Comparison of ENCODE assay signal across 9 cellular contexts in genomic region chr7:151485006-151485732, GRCh38. TPM values are rescaled to one million over a fixed set of nuclear protein-coding genes. Genes with fewer than 3 reads are reported as not detected.
DNase-seq lines count a peak whose midpoint lies in the region; ATAC-seq and TF ChIP-seq lines count a peak whose summit lies in the region.
"Had no signal": no experiment of that assay in that cellular context is flagged by ENCODE, and none has a peak within 500 bp of the region (broad histone marks: within the 10 kb centered on the region; RNA-seq: fewer than 3 reads in every experiment).

No MANE protein-coding gene starts in this region.

- H3K4me2 ChIP-seq in OCI-LY7 (ENCODE audit: low read length) = no peak overlapping the region

- in situ Hi-C loops in brain microvascular endothelial cell (cut with HindIII; ENCODE audit: low pct_ligation_motif_present, low sequenced_read_pairs) = no loop called here

- peaks cover 32% of the 10 kb centered on the region; the same call in 1 of the 2 replicates for H3K79me2 ChIP-seq in OCI-LY7 (ENCODE audit: insufficient read depth, low read depth, low read length)

- H3K4me3 ChIP-seq in brain microvascular endothelial cell (ENCODE audit: low read depth, low read length) = no peak overlapping the region
- no peak overlapping the region for H3K4me3 ChIP-seq in OCI-LY7 (ENCODE audit: low read depth, low read length, poor library complexity, severe bottlenecking)

- H2AFZ ChIP-seq in OCI-LY7 (ENCODE audit: low read length) = no peak overlapping the region

- H3K27me3 ChIP-seq in brain microvascular endothelial cell (replicated peaks) = no peaks in the 10 kb centered on the region

- H3K27ac ChIP-seq in brain microvascular endothelial cell (peak overlapping the region; percentile 37), OCI-LY7 (ENCODE audit: low read depth, low read length, poor library complexity, severe bottlenecking) (no peak overlapping the region)

- peaks cover 18% of the 10 kb centered on the region for H4K20me1 ChIP-seq in OCI-LY7 (ENCODE audit: insufficient read depth, low read length)

- peaks cover 7% of the 10 kb centered on the region for H3K4me1 ChIP-seq in OCI-LY7 (ENCODE audit: insufficient read depth, low read length, poor library complexity, severe bottlenecking)

- TF ChIP-seq CTCF in brain microvascular endothelial cell (IDR thresholded peaks at IDR 0.05; ENCODE audit: low read depth, low read length, missing control alignments) (no peak), OCI-LY7 (conservative IDR thresholded peaks at IDR 0.05; ENCODE audit: low read length) (no peak)

- no peaks in the 10 kb centered on the region for H3K9me2 ChIP-seq in OCI-LY7 (ENCODE audit: insufficient read depth, low read length)

- H3K36me3 ChIP-seq in brain microvascular endothelial cell (replicated peaks) (peaks cover 39% of the 10 kb centered on the region), OCI-LY7 (ENCODE audit: insufficient read depth, low read length) (peaks cover 97% of the 10 kb centered on the region)

- POLR2A ChIA-PET in OCI-LY7 (lab: Charles Lee) = interaction anchor here (1.0 to 1.2 kb wide), 3 partner anchors 8 to 229 kb away, joined by 3 to 4 read pairs (median 4); no protein-coding TSS in a partner anchor

- intact Hi-C loops in OCI-LY7 (cut with micrococcal nuclease; ENCODE audit: unreplicated experiment) = no loop called here

- DNase-seq in Daoy (ENCODE audit: low read depth) (peak; percentile 79), HS-5 (ENCODE audit: low read depth) (peak; percentile 24), brain microvascular endothelial cell (peak; percentile 78), non-pigmented ciliary epithelial cell (ENCODE audit: low read depth) (peak; percentile 63), NCI-H345 (lab: John Stamatoyannopoulos, UW) (no peak), OCI-LY7 (ENCODE audit: low spot score) (no peak)
- DNase-seq: activated effector memory CD4-positive, alpha-beta T cell treated with anti-CD3 and anti-CD28 coated beads, Interleukin-2, amount 50 U/mL, for 16 hours had no signal

- no TSS peak for BruUV-seq in OCI-LY7 (replicated peaks; lab: Mats Ljungman, UMichigan)

- CTCF ChIA-PET in OCI-LY7 (lab: Charles Lee; ENCODE audit: unreplicated experiment) = no interaction called here

- no peak for ATAC-seq in HG03045 (IDR thresholded peaks at IDR 0.05; ENCODE audit: unreplicated experiment)
- no peak for ATAC-seq in HG03521 (IDR thresholded peaks at IDR 0.05; ENCODE audit: unreplicated experiment)

- H3K9me3 ChIP-seq in OCI-LY7 (ENCODE audit: low read length) = no peaks in the 10 kb centered on the region

RNA-seq across cellular contexts. Expression of gene RHEB, which starts 34.5 kb away (rescaled TPM):
- 307 and 426 TPM in 2 replicates for total RNA-seq in Daoy (2014; rRNA removed; shearing (Covaris generic))
- 57.6 and 88.0 TPM in 2 replicates for total RNA-seq in OCI-LY7 (2014; rRNA removed; shearing (Covaris generic))
- 93.2 and 98.8 TPM in 2 replicates for total RNA-seq in OCI-LY7 (2022)

RNA-seq across cellular contexts. Expression of gene CRYGN, which starts 45.2 kb away (rescaled TPM):
- 0.17 TPM in 1 of 2 replicates, not detected in the other for total RNA-seq in Daoy (2014; rRNA removed; shearing (Covaris generic))
- 0.09 and 0.26 TPM in 2 replicates for total RNA-seq in OCI-LY7 (2014; rRNA removed; shearing (Covaris generic))
- not detected in 2 replicates for total RNA-seq in OCI-LY7 (2022)

Comparison
In these comparisons a context has a peak if more than half of its experiments do, and no peak if none do; other contexts are left out.
1. DNase-seq: peak in Daoy (single experiment), HS-5 (single experiment), brain microvascular endothelial cell (single experiment) and non-pigmented ciliary epithelial cell (single experiment); none in NCI-H345 (single experiment) and OCI-LY7 (single experiment).